In the genomic region with DNA sequence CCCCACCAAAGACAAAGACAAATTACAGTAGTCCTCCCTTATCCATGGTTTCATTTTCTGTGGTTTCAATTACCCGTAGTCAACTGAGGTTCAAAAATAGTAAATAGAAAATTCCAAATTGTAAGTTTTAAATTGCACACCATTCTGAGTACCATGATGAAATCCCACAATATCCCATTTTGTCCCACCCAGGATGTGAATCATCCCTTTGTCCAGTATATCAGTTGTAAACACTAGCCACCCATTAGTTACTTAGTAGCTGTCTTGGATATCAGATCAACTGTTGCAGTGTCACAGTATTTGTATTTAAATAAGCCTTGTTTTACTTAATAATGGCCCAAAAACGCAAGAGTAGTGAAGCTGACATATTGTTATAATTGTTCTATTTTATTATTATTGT, we compare ENCODE assay signal across 22 cellular contexts.
"Had no signal": no experiment of that assay in that cellular context is flagged by ENCODE, and none has a peak within 500 bp of the region (broad histone marks: within the 10 kb centered on the region; RNA-seq: fewer than 3 reads in every experiment).

No MANE protein-coding gene starts in this region.

- H3K36me3 Mint-ChIP-seq: activated naive CD4-positive, alpha-beta T cell treated with anti-CD3 and anti-CD28 coated beads, Interleukin-2, amount 50 U/mL, for 24 hours; stimulated activated memory B cell treated with anti-CD40 and anti-IgM and Interleukin-4, amounts not matched to agents 10 μg/mL and 1 μg/mL and 100 μg/mL, for 72 hours had no signal

- H3K9me3 Mint-ChIP-seq: activated naive CD4-positive, alpha-beta T cell treated with anti-CD3 and anti-CD28 coated beads, Interleukin-2, amount 50 U/mL, for 24 hours had no signal

- DNase-seq: activated B cell treated with CpG ODN at 0.5 μM for 24 hours; activated CD4-positive, alpha-beta T cell treated with anti-CD3 and anti-CD28 coated beads for 48 hours; activated CD8-positive, alpha-beta memory T cell treated with anti-CD3 and anti-CD28 coated beads, Interleukin-2, amount 50 U/mL, for 4 hours; activated CD8-positive, alpha-beta T cell treated with anti-CD3 and anti-CD28 coated beads, Interleukin-2, amount 10 ng/mL, durations not matched to agents 7 days and 5 days; activated effector memory CD4-positive, alpha-beta T cell treated with anti-CD3 and anti-CD28 coated beads, Interleukin-2, amount 50 U/mL, for 16 hours; activated T-cell treated with anti-CD3 and anti-CD28 coated beads, Interleukin-2, amount 50 U/mL, for 48 hours; adrenal gland; central memory CD4-positive, alpha-beta T cell; colonic mucosa; hippocampal formation; kidney; left ventricle myocardium superior; mesenchymal stem cell; naive thymus-derived CD8-positive, alpha-beta T cell; pancreas; stimulated activated CD4-positive, alpha-beta T cell treated with anti-CD3 and anti-CD28 coated beads, Interleukin-2, amount 100 ng/mL, for 48 hours; thyroid gland had no signal

- H3K27me3 ChIP-seq: adrenal gland, colonic mucosa, esophagus muscularis mucosa, pancreas, thyroid gland had no signal

- H3K27ac ChIP-seq: adrenal gland, colonic mucosa, esophagus muscularis mucosa, pancreas, thyroid gland had no signal

- H3K27ac Mint-ChIP-seq: activated B cell treated with CpG ODN at 0.5 μM for 24 hours; activated CD8-positive, alpha-beta T cell treated with anti-CD3 and anti-CD28 coated beads, Interleukin-2, amount 10 ng/mL, durations not matched to agents 7 days and 5 days; activated naive CD4-positive, alpha-beta T cell treated with anti-CD3 and anti-CD28 coated beads, Interleukin-2, amount 50 U/mL, for 24 hours; naive thymus-derived CD8-positive, alpha-beta T cell; stimulated activated memory B cell treated with anti-CD40 and anti-IgM and Interleukin-4, amounts not matched to agents 10 μg/mL and 1 μg/mL and 100 μg/mL, for 72 hours had no signal

- FAIRE-seq: endometrium, kidney, pancreas, TTC549 had no signal

- H3K27me3 Mint-ChIP-seq: activated naive CD4-positive, alpha-beta T cell treated with anti-CD3 and anti-CD28 coated beads, Interleukin-2, amount 50 U/mL, for 24 hours; stimulated activated memory B cell treated with anti-CD40 and anti-IgM and Interleukin-4, amounts not matched to agents 10 μg/mL and 1 μg/mL and 100 μg/mL, for 72 hours had no signal

- H3K4me1 ChIP-seq: adrenal gland, colonic mucosa, esophagus muscularis mucosa, pancreas, thyroid gland had no signal

- H3K36me3 ChIP-seq: adrenal gland, colonic mucosa, esophagus muscularis mucosa, pancreas, thyroid gland had no signal

- H3K4me3 ChIP-seq: adrenal gland, colonic mucosa, esophagus muscularis mucosa, pancreas, thyroid gland had no signal

- H3K4me3 Mint-ChIP-seq: activated B cell treated with CpG ODN at 0.5 μM for 24 hours; activated CD8-positive, alpha-beta T cell treated with anti-CD3 and anti-CD28 coated beads, Interleukin-2, amount 10 ng/mL, durations not matched to agents 7 days and 5 days; activated naive CD4-positive, alpha-beta T cell treated with anti-CD3 and anti-CD28 coated beads, Interleukin-2, amount 50 U/mL, for 24 hours; naive thymus-derived CD8-positive, alpha-beta T cell; stimulated activated memory B cell treated with anti-CD40 and anti-IgM and Interleukin-4, amounts not matched to agents 10 μg/mL and 1 μg/mL and 100 μg/mL, for 72 hours had no signal

- H3K4me1 Mint-ChIP-seq: activated naive CD4-positive, alpha-beta T cell treated with anti-CD3 and anti-CD28 coated beads, Interleukin-2, amount 50 U/mL, for 24 hours; naive thymus-derived CD8-positive, alpha-beta T cell; stimulated activated memory B cell treated with anti-CD40 and anti-IgM and Interleukin-4, amounts not matched to agents 10 μg/mL and 1 μg/mL and 100 μg/mL, for 72 hours had no signal

- H3K9me3 ChIP-seq: colonic mucosa, pancreas, thyroid gland had no signal
